In genomic region chr21:17513214-17514123, GRCh38 we compare ENCODE assay signal across 9 cellular contexts. TPM values are rescaled to one million over a fixed set of nuclear protein-coding genes. Genes with fewer than 3 reads are reported as not detected.
DNase-seq lines count a peak whose midpoint lies in the region; ATAC-seq and TF ChIP-seq lines count a peak whose summit lies in the region.
"Had no signal": no experiment of that assay in that cellular context is flagged by ENCODE, and none has a peak within 500 bp of the region (broad histone marks: within the 10 kb centered on the region; RNA-seq: fewer than 3 reads in every experiment).

No MANE protein-coding gene starts in this region.

- POLR2A ChIA-PET in CD8-positive, alpha-beta T cell (lab: Charles Lee) = interaction anchor here (1.7 kb wide), 1 partner anchor 98 kb away, joined by 4 read pairs; no protein-coding TSS in a partner anchor

- H3K27me3 Mint-ChIP-seq in CD8-positive, alpha-beta T cell (ENCODE audit: low read depth) = peaks cover 22% of the 10 kb centered on the region
- H3K27me3 Mint-ChIP-seq in dendritic cell treated with granulocyte-macrophage colony-stimulating factor and Interleukin-4, amounts not matched to agents 40 ng/mL and 50 ng/mL, for 4 days = peaks cover 81% of the 10 kb centered on the region

- intact Hi-C loops in CD8-positive, alpha-beta T cell (cut with DNase I, micrococcal nuclease) = loop anchor here (5.0 to 10.0 kb wide), 2 partner anchors 99 to 301 kb away; partner anchors contain the start of genes C21orf91 (in 2 of the 2) and BTG3 (in 1 of the 2)
- intact Hi-C loops in dendritic cell treated with granulocyte-macrophage colony-stimulating factor and Interleukin-4, amounts not matched to agents 40 ng/mL and 50 ng/mL, for 4 days (cut with micrococcal nuclease) = no loop called here
- intact Hi-C loops in right lobe of liver (cut with DNase I) = no loop called here

- no peaks in the 10 kb centered on the region for H3K27me3 ChIP-seq in CD8-positive, alpha-beta T cell (ENCODE audit: insufficient read depth, low read length)
- H3K27me3 ChIP-seq in HUES64 (ENCODE audit: insufficient read depth, low read length) (no peaks in the 10 kb centered on the region), right lobe of liver (no peaks in the 10 kb centered on the region)

- no peak for TF ChIP-seq CTCF in CD8-positive, alpha-beta T cell (IDR thresholded peaks at IDR 0.05)
- peak in 1 of 4 donors; percentile 11 for TF ChIP-seq CTCF in right lobe of liver (IDR thresholded peaks at IDR 0.05)

- H3K36me3 Mint-ChIP-seq in CD8-positive, alpha-beta T cell = no peaks in the 10 kb centered on the region
- H3K36me3 Mint-ChIP-seq in dendritic cell treated with granulocyte-macrophage colony-stimulating factor and Interleukin-4, amounts not matched to agents 40 ng/mL and 50 ng/mL, for 4 days (ENCODE audit: low read depth) = no peaks in the 10 kb centered on the region
- no peaks in the 10 kb centered on the region for H3K36me3 Mint-ChIP-seq in stimulated activated effector memory CD8-positive, alpha-beta T cell treated with anti-CD3 and anti-CD28 coated beads, Interleukin-12 subunit alpha, Interleukin-12 subunit beta, amount 100 ng/mL, for 72 hours

- ATAC-seq in CD8-positive, alpha-beta T cell = peak; percentile 25
- ATAC-seq in GM21390 (IDR thresholded peaks at IDR 0.05; ENCODE audit: unreplicated experiment) (peak; percentile 24), right lobe of liver (peak; percentile 9 to 54 (median 41))
- peak; percentile 30 to 41 for ATAC-seq in activated CD4-positive, CD25-positive, alpha-beta regulatory T cell treated with anti-CD3 and anti-CD28 coated beads, Interleukin-2, amount 50 U/mL, for 24 hours
- ATAC-seq in stimulated activated effector memory CD8-positive, alpha-beta T cell treated with anti-CD3 and anti-CD28 coated beads, Interleukin-12 subunit alpha, Interleukin-12 subunit beta, amount 100 ng/mL, for 72 hours = peak; percentile 56

- H3K4me3 ChIP-seq in CD8-positive, alpha-beta T cell (ENCODE audit: low read depth, low read length) = peak overlapping the region; percentile 58
- peak overlapping the region; percentile 67 for H3K4me3 ChIP-seq in HUES64 (ENCODE audit: low read length)
- H3K4me3 ChIP-seq in right lobe of liver = peak overlapping the region; percentile 69 to 83 (median 80)

- peak in 3 of 7 experiments; percentile 11 to 52 (median 13) for DNase-seq in CD8-positive, alpha-beta T cell
- DNase-seq in right lobe of liver = peak; percentile 55 to 67 (median 62)
- peak; percentile 9 to 60 for DNase-seq in stimulated activated effector memory CD8-positive, alpha-beta T cell treated with anti-CD3 and anti-CD28 coated beads, Interleukin-12 subunit alpha, Interleukin-12 subunit beta, amount 100 ng/mL, for 72 hours (ENCODE audit: low spot score in 2 of 2)
- DNase-seq in KG1 (lab: John Stamatoyannopoulos, UW) = no peak

- peaks cover 17% of the 10 kb centered on the region for H3K4me1 Mint-ChIP-seq in CD8-positive, alpha-beta T cell (ENCODE audit: low read depth)
- H3K4me1 Mint-ChIP-seq in dendritic cell treated with granulocyte-macrophage colony-stimulating factor and Interleukin-4, amounts not matched to agents 40 ng/mL and 50 ng/mL, for 4 days (ENCODE audit: low read depth) = peaks cover 34% of the 10 kb centered on the region
- peaks cover 19% of the 10 kb centered on the region for H3K4me1 Mint-ChIP-seq in stimulated activated effector memory CD8-positive, alpha-beta T cell treated with anti-CD3 and anti-CD28 coated beads, Interleukin-12 subunit alpha, Interleukin-12 subunit beta, amount 100 ng/mL, for 72 hours

- H3K27ac Mint-ChIP-seq in CD8-positive, alpha-beta T cell = no peak overlapping the region
- no peak overlapping the region for H3K27ac Mint-ChIP-seq in dendritic cell treated with granulocyte-macrophage colony-stimulating factor and Interleukin-4, amounts not matched to agents 40 ng/mL and 50 ng/mL, for 4 days
- H3K27ac Mint-ChIP-seq in stimulated activated effector memory CD8-positive, alpha-beta T cell treated with anti-CD3 and anti-CD28 coated beads, Interleukin-12 subunit alpha, Interleukin-12 subunit beta, amount 100 ng/mL, for 72 hours = no peak overlapping the region

- no peak overlapping the region for H3K27ac ChIP-seq in CD8-positive, alpha-beta T cell (ENCODE audit: low read depth, low read length)
- peak overlapping the region; percentile 88 for H3K27ac ChIP-seq in HUES64 (ENCODE audit: low read depth, low read length)
- H3K27ac ChIP-seq in right lobe of liver = peak overlapping the region; percentile 89 to 93 (median 92)

- no peak for TF ChIP-seq POLR2A in right lobe of liver (IDR thresholded peaks at IDR 0.05)

- peak overlapping the region; percentile 95 for H3K9ac ChIP-seq in HUES64 (ENCODE audit: low read depth, low read length)

- no peaks in the 10 kb centered on the region for H3K36me3 ChIP-seq in CD8-positive, alpha-beta T cell (ENCODE audit: insufficient read depth, low read length)
- H3K36me3 ChIP-seq in HUES64 (ENCODE audit: insufficient read depth, low read length) = peaks cover 13% of the 10 kb centered on the region
- H3K36me3 ChIP-seq in right lobe of liver = no peaks in the 10 kb centered on the region

- peaks cover 14% of the 10 kb centered on the region for H3K4me1 ChIP-seq in CD8-positive, alpha-beta T cell (ENCODE audit: insufficient read depth, low read length)
- peaks cover 24% of the 10 kb centered on the region for H3K4me1 ChIP-seq in HUES64 (ENCODE audit: insufficient read depth, low read length)
- H3K4me1 ChIP-seq in right lobe of liver = peaks cover 0 to 17% (median 0%) of the 10 kb centered on the region in 4 donors

- H3K4me3 Mint-ChIP-seq in CD8-positive, alpha-beta T cell = peak overlapping the region; percentile 90
- peak overlapping the region; percentile 72 for H3K4me3 Mint-ChIP-seq in dendritic cell treated with granulocyte-macrophage colony-stimulating factor and Interleukin-4, amounts not matched to agents 40 ng/mL and 50 ng/mL, for 4 days
- H3K4me3 Mint-ChIP-seq in stimulated activated effector memory CD8-positive, alpha-beta T cell treated with anti-CD3 and anti-CD28 coated beads, Interleukin-12 subunit alpha, Interleukin-12 subunit beta, amount 100 ng/mL, for 72 hours = peak overlapping the region; percentile 76

- no peaks in the 10 kb centered on the region for H3K9me3 ChIP-seq in CD8-positive, alpha-beta T cell (ENCODE audit: low read length)
- H3K9me3 ChIP-seq in HUES64 (ENCODE audit: insufficient read depth, low read depth, low read length) (no peaks in the 10 kb centered on the region), right lobe of liver (no peaks in the 10 kb centered on the region)

- H3K9me3 Mint-ChIP-seq in CD8-positive, alpha-beta T cell = no peaks in the 10 kb centered on the region
- H3K9me3 Mint-ChIP-seq in dendritic cell treated with granulocyte-macrophage colony-stimulating factor and Interleukin-4, amounts not matched to agents 40 ng/mL and 50 ng/mL, for 4 days = no peaks in the 10 kb centered on the region
- no peaks in the 10 kb centered on the region for H3K9me3 Mint-ChIP-seq in stimulated activated effector memory CD8-positive, alpha-beta T cell treated with anti-CD3 and anti-CD28 coated beads, Interleukin-12 subunit alpha, Interleukin-12 subunit beta, amount 100 ng/mL, for 72 hours

- under 1% methylated on average over 69 of the region's 69 CpGs for WGBS in HUES64
- 0% methylated on average over 27 of the region's 69 CpGs for WGBS in right lobe of liver (ENCODE audit: insufficient coverage, low coverage, low lambda C conversion rate, missing lambda C conversion rate)

- CTCF ChIA-PET in CD8-positive, alpha-beta T cell (lab: Charles Lee) = interaction anchor here (0.8 kb wide), 1 partner anchor 9 kb away, joined by 3 read pairs; no protein-coding TSS in a partner anchor

RNA-seq across cellular contexts. Expression of gene CXADR, which starts 0.6 kb away (rescaled TPM):
- 1 to 10 TPM in 1 of 2 experiments, under 1 TPM in 1; 0.69 to 1.0 TPM for total RNA-seq in CD8-positive, alpha-beta T cell
- 99.7 TPM for polyA plus RNA-seq in HUES64 (2013, experiment 1 of 2)
- 88.2 TPM for polyA plus RNA-seq in HUES64 (2013, experiment 2 of 2)
- total RNA-seq in right lobe of liver = 10 to 100 TPM; 22.9 to 48.4 (median 30.5) TPM
- total RNA-seq: LHCN-M2 had no signal

Comparison
In these comparisons a context has a peak if more than half of its experiments do, and no peak if none do; other contexts are left out.
1. RNA of gene CXADR, which starts 0.6 kb away (total RNA-seq): 22.9 to 48.4 TPM in right lobe of liver; 0.69 to 1.0 TPM in CD8-positive, alpha-beta T cell; every median in the first group is over 10 times any median in the second.
2. intact Hi-C loops: an anchor here in CD8-positive, alpha-beta T cell (5.0 to 10.0 kb wide); none called in dendritic cell treated with granulocyte-macrophage colony-stimulating factor and Interleukin-4, amounts not matched to agents 40 ng/mL and 50 ng/mL, for 4 days and right lobe of liver.
3. Peak in every context shown above with its lines, with median percentiles within 50 percentile points of each other: ATAC-seq, H3K4me3 ChIP-seq and H3K4me3 Mint-ChIP-seq.